Comparison of ENCODE assay signal across 7 cellular contexts in the genomic region with DNA sequence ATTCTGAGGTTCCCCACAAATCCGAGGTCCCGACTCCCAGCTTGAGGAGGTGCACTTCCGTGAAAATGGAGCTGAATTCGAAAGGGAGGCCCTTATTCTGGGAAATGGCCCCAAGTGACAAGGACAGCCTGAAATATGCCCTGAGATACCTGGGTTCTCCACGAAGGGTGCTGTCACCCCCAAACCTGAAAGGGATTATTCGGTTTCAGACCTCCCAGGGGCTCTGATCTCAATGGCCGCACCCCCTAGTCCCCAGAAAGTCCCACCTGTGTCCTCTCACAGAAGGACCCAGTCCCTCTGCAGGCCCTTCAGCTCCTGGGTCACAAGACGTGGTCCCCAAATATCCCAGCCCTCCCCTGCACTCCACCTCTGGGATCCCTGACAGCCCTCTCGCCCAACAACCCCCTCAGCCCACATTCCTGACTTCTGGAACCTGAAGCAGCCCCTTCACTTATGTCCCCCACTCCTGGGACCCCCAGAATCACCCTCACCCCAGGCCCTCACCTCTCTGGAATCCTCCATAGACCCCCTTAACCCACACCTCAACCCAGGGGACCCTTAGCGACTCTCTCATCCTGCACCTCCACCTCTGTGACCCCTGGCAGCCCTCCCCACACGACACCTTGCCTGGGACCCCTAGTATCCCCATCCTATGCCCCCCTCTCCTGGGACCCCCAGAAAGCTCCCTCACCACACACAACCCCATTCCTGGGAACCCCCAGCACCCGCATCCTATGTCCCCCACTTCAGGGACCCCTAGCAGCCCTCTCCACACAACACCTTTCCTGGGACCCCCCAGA. TPM values are rescaled to one million over a fixed set of nuclear protein-coding genes. Genes with fewer than 3 reads are reported as not detected.
DNase-seq lines count a peak whose midpoint lies in the region; ATAC-seq and TF ChIP-seq lines count a peak whose summit lies in the region.

No MANE protein-coding gene starts in this region.

- H3K27me3 Mint-ChIP-seq in activated T-helper 1 cell treated with anti-CD3 and anti-CD28 coated beads, Interleukin-12 subunit alpha, Interleukin-12 subunit beta, Interleukin-2, Interleukin-4 antibody, amounts not matched to agents 30 ng/mL and 10 ng/mL and 1 ng/mL, durations not matched to agents 14 hours and 24 hours and 36 hours (ENCODE audit: insufficient read depth): no peaks in the 10 kb centered on the region

- H3K4me1 Mint-ChIP-seq in activated T-helper 1 cell treated with anti-CD3 and anti-CD28 coated beads, Interleukin-12 subunit alpha, Interleukin-12 subunit beta, Interleukin-2, Interleukin-4 antibody, amounts not matched to agents 30 ng/mL and 10 ng/mL and 1 ng/mL, durations not matched to agents 14 hours and 24 hours and 36 hours (ENCODE audit: low read depth): peaks cover 6% of the 10 kb centered on the region

- TF ChIP-seq CTCF in stomach (IDR thresholded peaks at IDR 0.05): no peak

- peak overlapping the region; percentile 87 for H3K27ac Mint-ChIP-seq in activated T-helper 1 cell treated with anti-CD3 and anti-CD28 coated beads, Interleukin-12 subunit alpha, Interleukin-12 subunit beta, Interleukin-2, Interleukin-4 antibody, amounts not matched to agents 30 ng/mL and 10 ng/mL and 1 ng/mL, durations not matched to agents 14 hours and 24 hours and 36 hours

- peak overlapping the region; percentile 85 for H3K4me3 Mint-ChIP-seq in activated T-helper 1 cell treated with anti-CD3 and anti-CD28 coated beads, Interleukin-12 subunit alpha, Interleukin-12 subunit beta, Interleukin-2, Interleukin-4 antibody, amounts not matched to agents 30 ng/mL and 10 ng/mL and 1 ng/mL, durations not matched to agents 14 hours and 24 hours and 36 hours

- H3K36me3 Mint-ChIP-seq in activated T-helper 1 cell treated with anti-CD3 and anti-CD28 coated beads, Interleukin-12 subunit alpha, Interleukin-12 subunit beta, Interleukin-2, Interleukin-4 antibody, amounts not matched to agents 30 ng/mL and 10 ng/mL and 1 ng/mL, durations not matched to agents 14 hours and 24 hours and 36 hours (ENCODE audit: low read depth): peaks cover 4% of the 10 kb centered on the region

- ATAC-seq in GM18868 (IDR thresholded peaks at IDR 0.05; ENCODE audit: unreplicated experiment): no peak

- H3K27ac ChIP-seq in iPS-18a (ENCODE audit: low read length): no peak overlapping the region
- H3K27ac ChIP-seq in stomach: peak overlapping the region; percentile 52 to 96 (median 93)

- H3K36me3 ChIP-seq in iPS-18a (ENCODE audit: control insufficient read depth, low read depth, low read length) (no peaks in the 10 kb centered on the region), stomach (peaks cover 0 to 7% (median 4%) of the 10 kb centered on the region in 4 donors)

- DNase-seq in HEK293T (ENCODE audit: extremely low spot score) (no peak), stomach (no peak), NOMO-1 treated with DMSO at 0.1 percent for 48 hours (lab: John Stamatoyannopoulos, UW; ENCODE audit: unreplicated experiment) (no peak)
- no peak for DNase-seq in activated T-helper 1 cell treated with anti-CD3 and anti-CD28 coated beads, Interleukin-12 subunit alpha, Interleukin-12 subunit beta, Interleukin-2, Interleukin-4 antibody, amounts not matched to agents 30 ng/mL and 10 ng/mL and 1 ng/mL, durations not matched to agents 14 hours and 24 hours and 36 hours (ENCODE audit: low spot score)
- no peak for DNase-seq in activated effector memory CD4-positive, alpha-beta T cell treated with anti-CD3 and anti-CD28 coated beads, Interleukin-2, amount 50 U/mL, for 16 hours

- TF ChIP-seq POLR2A in stomach (IDR thresholded peaks at IDR 0.05): no peak

- no peaks in the 10 kb centered on the region for H3K9me3 ChIP-seq in iPS-18a (ENCODE audit: control insufficient read depth, low read depth, low read length)
- no peaks in the 10 kb centered on the region for H3K9me3 ChIP-seq in stomach

- CTCF ChIA-PET in HEK293T (lab: Yijun Ruan, JAX): interaction anchor here (1.2 kb wide), 1 partner anchor 26 kb away, joined by 3 read pairs; a partner anchor contains a TSS

- 52 to 58% (median 55%) methylated on average over 12 of the region's 12 CpGs for WGBS in stomach, 5 donors

- no peaks in the 10 kb centered on the region for H3K9me3 Mint-ChIP-seq in activated T-helper 1 cell treated with anti-CD3 and anti-CD28 coated beads, Interleukin-12 subunit alpha, Interleukin-12 subunit beta, Interleukin-2, Interleukin-4 antibody, amounts not matched to agents 30 ng/mL and 10 ng/mL and 1 ng/mL, durations not matched to agents 14 hours and 24 hours and 36 hours

- H3K4me1 ChIP-seq in iPS-18a (ENCODE audit: control insufficient read depth, low read depth, low read length): peaks cover 3% of the 10 kb centered on the region
- peaks cover 5 to 20% (median 16%) of the 10 kb centered on the region in 4 donors for H3K4me1 ChIP-seq in stomach

- POLR2A ChIA-PET in HEK293T (lab: Yijun Ruan, JAX): interaction anchor here (0.9 to 3.0 kb wide), 7 partner anchors 9 to 81 kb away, joined by 3 to 32 read pairs (median 17); a partner anchor contains a TSS

- peak overlapping the region; percentile 45 for H3K9ac ChIP-seq in iPS-18a (ENCODE audit: low read length)

- no peaks in the 10 kb centered on the region for H3K27me3 ChIP-seq in iPS-18a (ENCODE audit: control insufficient read depth, insufficient read depth, low read length)
- no peaks in the 10 kb centered on the region for H3K27me3 ChIP-seq in stomach

- TF ChIP-seq EP300 in stomach (IDR thresholded peaks at IDR 0.05): no peak

- H3K4me3 ChIP-seq in iPS-18a (ENCODE audit: low read length): peak overlapping the region; percentile 76
- H3K4me3 ChIP-seq in stomach: peak overlapping the region; percentile 57 to 64 (median 61)

- intact Hi-C loops in activated T-helper 1 cell treated with anti-CD3 and anti-CD28 coated beads, Interleukin-12 subunit alpha, Interleukin-12 subunit beta, Interleukin-2, Interleukin-4 antibody, amounts not matched to agents 30 ng/mL and 10 ng/mL and 1 ng/mL, durations not matched to agents 14 hours and 24 hours and 36 hours (cut with micrococcal nuclease): loop anchor here (1.0 to 10.0 kb wide), 13 partner anchors 27 to 1278 kb away; a partner anchor contains a TSS
- intact Hi-C loops in stomach (cut with DNase I; ENCODE audit: low total_unique reads): no loop called here

TF ChIP-seq in HEK293T, 16 proteins besides CTCF, POLR2A, EP300 and RAD21:
- TF ChIP-seq L3MBTL2 (conservative IDR thresholded peaks at IDR 0.05): peak; percentile 78; the same call in 1 of the 2 replicates
- no peak for TF ChIP-seq ELF4 (IDR thresholded peaks at IDR 0.05)
- TF ChIP-seq TARDBP (IDR thresholded peaks at IDR 0.05): no peak
- no peak for TF ChIP-seq CTBP1 (IDR thresholded peaks at IDR 0.05; ENCODE audit: borderline replicate concordance)
- no peak for TF ChIP-seq SP1 (IDR thresholded peaks at IDR 0.05)
- no peak for TF ChIP-seq HDGF (IDR thresholded peaks at IDR 0.05; ENCODE audit: borderline replicate concordance)
- TF ChIP-seq NFRKB (IDR thresholded peaks at IDR 0.05): no peak
- TF ChIP-seq ZNF384 (IDR thresholded peaks at IDR 0.05): no peak

RNA-seq across cellular contexts. Expression of a gene that starts 0.6 kb away (rescaled TPM):
- 0.61 TPM in 1 of 2 replicates, not detected in the other for total RNA-seq in activated T-helper 1 cell treated with anti-CD3 and anti-CD28 coated beads, Interleukin-12 subunit alpha, Interleukin-12 subunit beta, Interleukin-2, Interleukin-4 antibody, amounts not matched to agents 30 ng/mL and 10 ng/mL and 1 ng/mL, durations not matched to agents 14 hours and 24 hours and 36 hours
- total RNA-seq in stomach: not detected
- polyA plus RNA-seq in stomach: not detected

RNA-seq across cellular contexts. Expression of a gene that starts 1.0 kb away (rescaled TPM):
- total RNA-seq in activated T-helper 1 cell treated with anti-CD3 and anti-CD28 coated beads, Interleukin-12 subunit alpha, Interleukin-12 subunit beta, Interleukin-2, Interleukin-4 antibody, amounts not matched to agents 30 ng/mL and 10 ng/mL and 1 ng/mL, durations not matched to agents 14 hours and 24 hours and 36 hours: 7.7 and 14.9 TPM in 2 replicates
- 10 to 100 TPM in 4 of 5 donors, 1 to 10 TPM in 1; 9.4 to 33.3 (median 12.3) TPM for total RNA-seq in stomach
- polyA plus RNA-seq in stomach: 1 to 10 TPM; 4.2 to 8.6 (median 7.8) TPM

RNA-seq across cellular contexts. Expression of a gene that starts 26.6 kb away (rescaled TPM):
- total RNA-seq in activated T-helper 1 cell treated with anti-CD3 and anti-CD28 coated beads, Interleukin-12 subunit alpha, Interleukin-12 subunit beta, Interleukin-2, Interleukin-4 antibody, amounts not matched to agents 30 ng/mL and 10 ng/mL and 1 ng/mL, durations not matched to agents 14 hours and 24 hours and 36 hours: 70.9 and 74.2 TPM in 2 replicates
- 100 to 1,000 TPM in 1 of 5 donors, 10 to 100 TPM in 4; 45.8 to 123 (median 67.7) TPM for total RNA-seq in stomach
- polyA plus RNA-seq in stomach: 10 to 100 TPM; 69.8 to 93.8 (median 72.0) TPM

RNA-seq across cellular contexts. Expression of a gene that starts 28.7 kb away (rescaled TPM):
- 0.16 and 0.17 TPM in 2 replicates for total RNA-seq in activated T-helper 1 cell treated with anti-CD3 and anti-CD28 coated beads, Interleukin-12 subunit alpha, Interleukin-12 subunit beta, Interleukin-2, Interleukin-4 antibody, amounts not matched to agents 30 ng/mL and 10 ng/mL and 1 ng/mL, durations not matched to agents 14 hours and 24 hours and 36 hours
- total RNA-seq in stomach: 1 to 10 TPM in 1 of 5 donors, under 1 TPM in 2, not detected in 2; 0.14 to 1.8 (median 0.37) TPM
- under 1 TPM in 2 of 3 donors, not detected in 1; 0.06 to 0.10 TPM for polyA plus RNA-seq in stomach

RNA-seq across cellular contexts. Expression of a gene that starts 39.4 kb away (rescaled TPM):
- 249 and 253 TPM in 2 replicates for total RNA-seq in activated T-helper 1 cell treated with anti-CD3 and anti-CD28 coated beads, Interleukin-12 subunit alpha, Interleukin-12 subunit beta, Interleukin-2, Interleukin-4 antibody, amounts not matched to agents 30 ng/mL and 10 ng/mL and 1 ng/mL, durations not matched to agents 14 hours and 24 hours and 36 hours
- 10 to 100 TPM in 4 of 5 donors, 1 to 10 TPM in 1; 6.4 to 57.2 (median 27.5) TPM for total RNA-seq in stomach
- 10 to 100 TPM; 46.4 to 61.4 (median 53.7) TPM for polyA plus RNA-seq in stomach
